ENCODE assay signal across 8 cellular contexts in the genomic region with DNA sequence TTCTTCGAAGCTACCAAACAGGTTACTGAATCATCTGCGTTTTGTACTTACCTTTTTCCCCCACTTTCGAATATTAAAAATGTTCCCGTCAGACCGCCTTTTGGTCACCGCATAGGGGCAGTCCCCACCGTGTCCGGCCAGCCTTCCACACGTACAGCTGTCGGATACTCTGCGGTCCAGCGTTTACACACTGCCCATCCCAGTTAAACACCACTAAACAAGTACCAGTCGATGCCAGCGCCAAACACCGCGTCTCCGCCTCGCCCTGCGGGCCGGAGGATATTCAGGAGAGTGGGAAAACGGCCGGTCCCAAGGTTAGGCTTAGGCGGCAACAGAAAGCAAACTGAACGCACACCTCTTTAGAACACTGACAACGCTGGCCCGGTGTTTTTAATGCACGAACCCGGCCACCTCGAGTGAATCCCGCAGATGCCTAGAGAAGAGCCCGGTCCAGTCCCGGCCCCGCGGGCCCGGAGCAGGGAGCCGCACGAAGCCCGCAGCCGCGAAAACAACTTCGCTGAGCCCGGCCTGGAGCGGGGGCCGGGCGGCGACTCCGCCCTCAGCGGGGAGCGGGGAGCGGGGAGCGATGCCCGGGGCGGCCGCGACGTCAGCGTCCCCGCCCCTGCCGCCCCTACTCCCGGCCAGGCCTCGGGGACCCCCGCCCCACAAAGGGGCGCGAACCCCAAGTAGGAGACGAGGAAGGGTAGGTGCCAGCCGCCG. TPM values are rescaled to one million over a fixed set of nuclear protein-coding genes. Genes with fewer than 3 reads are reported as not detected.
DNase-seq lines count a peak whose midpoint lies in the region; ATAC-seq and TF ChIP-seq lines count a peak whose summit lies in the region.

No MANE protein-coding gene starts in this region.

- peak overlapping the region; percentile 84 for H3K4me3 ChIP-seq in epithelial cell of proximal tubule (ENCODE audit: low read depth, low read length)

- DNase-seq in DMS79 (lab: John Stamatoyannopoulos, UW), result peak; percentile 29
- no peak for DNase-seq in epithelial cell of proximal tubule (ENCODE audit: low read depth)
- DNase-seq in myocyte (ENCODE audit: low read depth), result peak; percentile 83
- DNase-seq in NCI-H187 treated with DMSO at 0.1 percent for 48 hours (lab: John Stamatoyannopoulos, UW), result no peak
- DNase-seq in GM20000 (ENCODE audit: low spot score), result no peak

- ATAC-seq in GM19328 (IDR thresholded peaks at IDR 0.05; ENCODE audit: unreplicated experiment) (peak; percentile 31), HG03565 (IDR thresholded peaks at IDR 0.05; ENCODE audit: unreplicated experiment) (peak; percentile 14), SK-N-SH treated with all-trans-retinoic acid at 6 μM for 48 hours (peak; percentile 69)

- TF ChIP-seq CTCF in epithelial cell of proximal tubule (conservative IDR thresholded peaks at IDR 0.05; ENCODE audit: low read depth, low read length) (no peak), GM20000 (IDR thresholded peaks at IDR 0.05; ENCODE audit: extremely low read depth, missing control alignments) (no peak)

TF ChIP-seq in SK-N-SH treated with all-trans-retinoic acid at 6 μM for 48 hours, 23 proteins besides CTCF, POLR2A, EP300 and RAD21:
- TF ChIP-seq TSHZ2 (CRISPR knock-in tag; IDR thresholded peaks at IDR 0.05) (no peak), TCF4 (CRISPR knock-in tag; IDR thresholded peaks at IDR 0.05; ENCODE audit: borderline replicate concordance) (no peak), OSR1 (CRISPR knock-in tag; IDR thresholded peaks at IDR 0.05) (no peak), PPARA (CRISPR knock-in tag; IDR thresholded peaks at IDR 0.05; ENCODE audit: borderline replicate concordance) (no peak)

RNA-seq across cellular contexts. Expression of gene PHF13, which starts 0.7 kb away (rescaled TPM):
- total RNA-seq in epithelial cell of proximal tubule, result 5.5 and 7.2 TPM in 2 replicates
- total RNA-seq in myocyte, result 7.4 and 9.6 TPM in 2 replicates
- 14.3 TPM for polyA plus RNA-seq in myocyte (2012)

RNA-seq across cellular contexts. Expression of gene KLHL21, which starts 10.1 kb away (rescaled TPM):
- total RNA-seq in epithelial cell of proximal tubule (28.1 and 40.1 TPM in 2 replicates), myocyte (118 and 122 TPM in 2 replicates)
- 64.9 TPM for polyA plus RNA-seq in myocyte (2012)

RNA-seq across cellular contexts. Expression of gene THAP3, which starts 11.9 kb away (rescaled TPM):
- total RNA-seq in epithelial cell of proximal tubule, result 15.8 and 24.0 TPM in 2 replicates
- 31.1 and 33.0 TPM in 2 replicates for total RNA-seq in myocyte
- 19.3 TPM for polyA plus RNA-seq in myocyte (2012)

RNA-seq across cellular contexts. Expression of gene ZBTB48, which starts 33.0 kb away (rescaled TPM):
- 5.7 and 14.2 TPM in 2 replicates for total RNA-seq in epithelial cell of proximal tubule
- total RNA-seq in myocyte, result 14.0 and 17.5 TPM in 2 replicates
- polyA plus RNA-seq in myocyte (2012), result 19.9 TPM

RNA-seq across cellular contexts. Expression of gene TAS1R1, which starts 57.7 kb away (rescaled TPM):
- not detected in 2 replicates for total RNA-seq in epithelial cell of proximal tubule
- total RNA-seq in myocyte, result 7.5 and 8.0 TPM in 2 replicates
- polyA plus RNA-seq in myocyte (2012), result 4.8 TPM

Comparison
In these comparisons a context has a peak if more than half of its experiments do, and no peak if none do; other contexts are left out.
1. DNase-seq: peak in DMS79 (single experiment) and myocyte (single experiment); none in epithelial cell of proximal tubule (single experiment), NCI-H187 treated with DMSO at 0.1 percent for 48 hours (single experiment) and GM20000 (single experiment).
2. ATAC-seq: peak in every context shown above with its lines; median percentile 69 in SK-N-SH treated with all-trans-retinoic acid at 6 μM for 48 hours; 31 in GM19328; 14 in HG03565.